In the genomic region with DNA sequence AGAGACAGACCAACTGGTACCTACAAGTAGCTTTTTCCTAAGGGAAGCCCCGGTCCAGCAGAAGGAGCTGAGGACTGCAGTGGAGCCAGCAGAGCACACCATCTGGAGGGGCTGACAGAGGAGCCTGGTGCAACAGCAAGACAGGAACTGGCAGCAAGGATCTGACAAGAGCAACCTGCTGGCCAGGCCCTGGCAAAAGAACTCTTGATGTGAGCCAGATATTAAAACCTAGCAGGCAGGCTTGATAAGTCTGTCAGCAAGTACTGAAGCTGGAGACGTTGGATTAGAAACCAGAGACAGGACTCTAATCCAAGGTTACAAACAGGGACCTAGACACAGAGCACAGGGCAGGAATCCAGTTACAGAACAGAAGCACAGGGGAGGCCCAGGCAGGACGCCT, we compare ENCODE assay signal across 2 cellular contexts.
TF ChIP-seq lines count a peak whose summit lies in the region.

No MANE protein-coding gene starts in this region.

TF ChIP-seq in HepG2, 621 proteins besides CTCF, POLR2A, EP300 and RAD21:
- TF ChIP-seq HNRNPK (IDR thresholded peaks at IDR 0.05; ENCODE audit: low read depth, low read length, poor library complexity, severe bottlenecking) = peak; percentile 11
- no peak for TF ChIP-seq HMGA1 (CRISPR knock-in tag; conservative IDR thresholded peaks at IDR 0.05)
- TF ChIP-seq, protein P1, sequence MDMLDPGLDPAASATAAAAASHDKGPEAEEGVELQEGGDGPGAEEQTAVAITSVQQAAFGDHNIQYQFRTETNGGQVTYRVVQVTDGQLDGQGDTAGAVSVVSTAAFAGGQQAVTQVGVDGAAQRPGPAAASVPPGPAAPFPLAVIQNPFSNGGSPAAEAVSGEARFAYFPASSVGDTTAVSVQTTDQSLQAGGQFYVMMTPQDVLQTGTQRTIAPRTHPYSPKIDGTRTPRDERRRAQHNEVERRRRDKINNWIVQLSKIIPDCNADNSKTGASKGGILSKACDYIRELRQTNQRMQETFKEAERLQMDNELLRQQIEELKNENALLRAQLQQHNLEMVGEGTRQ (IDR thresholded peaks at IDR 0.05; ENCODE audit: low read depth, low read length) = no peak
- TF ChIP-seq, protein P1 (CRISPR knock-in tag; IDR thresholded peaks at IDR 0.05; ENCODE audit: borderline replicate concordance) = no peak
- TF ChIP-seq ZNF432 (CRISPR knock-in tag; IDR thresholded peaks at IDR 0.05; ENCODE audit: borderline replicate concordance) = no peak
- no peak for TF ChIP-seq ZNF546 (CRISPR knock-in tag; conservative IDR thresholded peaks at IDR 0.05)
- no peak for TF ChIP-seq GATAD2A (CRISPR knock-in tag; IDR thresholded peaks at IDR 0.05)

TF ChIP-seq in H1, 55 proteins besides CTCF, POLR2A, EP300 and RAD21:
- TF ChIP-seq NRF1 (IDR thresholded peaks at IDR 0.05; ENCODE audit: low read depth, low read length) = no peak
- TF ChIP-seq SUZ12 (IDR thresholded peaks at IDR 0.05; ENCODE audit: low read length) = no peak
- TF ChIP-seq ATF2 (IDR thresholded peaks at IDR 0.05; ENCODE audit: low read length) = no peak
- TF ChIP-seq POLR2AphosphoS5 (IDR thresholded peaks at IDR 0.05; ENCODE audit: low read depth, low read length) = no peak
- TF ChIP-seq MAFK (IDR thresholded peaks at IDR 0.05; ENCODE audit: low read depth, low read length) = no peak
- no peak for TF ChIP-seq SP4 (IDR thresholded peaks at IDR 0.05; ENCODE audit: low read length)
- TF ChIP-seq CHD2 (IDR thresholded peaks at IDR 0.05; ENCODE audit: low read length) = no peak
- TF ChIP-seq RFX5 (IDR thresholded peaks at IDR 0.05; ENCODE audit: borderline replicate concordance, low read depth, low read length) = no peak
- TF ChIP-seq CTBP2 (IDR thresholded peaks at IDR 0.05; ENCODE audit: borderline replicate concordance, insufficient read depth, insufficient read length, low read length) = no peak
- no peak for TF ChIP-seq RNF2 (IDR thresholded peaks at IDR 0.05; ENCODE audit: borderline replicate concordance, low read depth, low read length, missing control alignments, poor library complexity, severe bottlenecking)
- no peak for TF ChIP-seq GABPA (IDR thresholded peaks at IDR 0.05; ENCODE audit: borderline replicate concordance, insufficient read depth, low read length)
- no peak for TF ChIP-seq SIN3A (conservative IDR thresholded peaks at IDR 0.05 in 1 of 2, IDR thresholded peaks at IDR 0.05 in 1 of 2; ENCODE audit: low read depth in 1 of 2, low read length in 2 of 2)
